In genomic region chr4:116551798-116552197, GRCh38 we compare ENCODE assay signal across 33 cellular contexts.
"Had no signal": no experiment of that assay in that cellular context is flagged by ENCODE, and none has a peak within 500 bp of the region (broad histone marks: within the 10 kb centered on the region; RNA-seq: fewer than 3 reads in every experiment).

No MANE protein-coding gene starts in this region.

- H3K4me1 ChIP-seq: adrenal gland, ascending aorta, body of pancreas, breast epithelium had no signal

- H3K27ac ChIP-seq: adrenal gland, ascending aorta, body of pancreas, brain microvascular endothelial cell, breast epithelium, cardiac muscle cell had no signal

- DNase-seq: activated effector memory CD4-positive, alpha-beta T cell treated with anti-CD3 and anti-CD28 coated beads, Interleukin-2, amount 50 U/mL, for 16 hours; activated effector memory CD4-positive, alpha-beta T cell treated with Interleukin-2 at 50 U/mL for 16 hours; activated gamma-delta T cell; activated gamma-delta T cell treated with Interleukin-2 at 50 U/mL for 16 hours; activated naive CD4-positive, alpha-beta T cell; activated naive CD4-positive, alpha-beta T cell treated with anti-CD3 and anti-CD28 coated beads for 36 hours; activated naive CD4-positive, alpha-beta T cell treated with anti-CD3 and anti-CD28 coated beads, Interleukin-2, amount 10 ng/mL, durations not matched to agents 7 days and 5 days; activated naive CD4-positive, alpha-beta T cell treated with anti-CD3 and anti-CD28 coated beads, Interleukin-2, amount 50 U/mL, for 16 hours; activated naive CD4-positive, alpha-beta T cell treated with Interleukin-2 at 50 U/mL for 16 hours; activated naive CD8-positive, alpha-beta T cell treated with anti-CD3 and anti-CD28 coated beads for 36 hours; activated naive CD8-positive, alpha-beta T cell treated with anti-CD3 and anti-CD28 coated beads, Interleukin-2, amount 10 ng/mL, durations not matched to agents 7 days and 5 days; activated naive CD8-positive, alpha-beta T cell treated with anti-CD3 and anti-CD28 coated beads, Interleukin-2, amount 50 U/mL, for 24 hours; activated T-cell treated with anti-CD3 and anti-CD28 coated beads, Interleukin-2, amount 50 U/mL, for 24 hours; activated T-cell treated with anti-CD3 and anti-CD28 coated beads, Interleukin-2, amount 50 U/mL, for 4 hours; activated T-cell treated with anti-CD3 and anti-CD28 coated beads, Interleukin-2, amount 50 U/mL, for 48 hours; activated T-cell treated with anti-CD3 and anti-CD28 coated beads, Interleukin-2, amount 50 U/mL, for 72 hours; adrenal gland; amniotic stem cell; amygdala; anterior cingulate cortex; aorta; body of pancreas; brain microvascular endothelial cell; caudate nucleus; central memory CD4-positive, alpha-beta T cell; cerebellar nuclear complex had no signal

- ATAC-seq: activated naive CD4-positive, alpha-beta T cell treated with anti-CD3 and anti-CD28 coated beads, Interleukin-2, amount 50 U/mL, for 72 hours; activated naive CD8-positive, alpha-beta T cell treated with anti-CD3 and anti-CD28 coated beads, Interleukin-2, amount 50 U/mL, for 24 hours; activated T-cell treated with anti-CD3 and anti-CD28 coated beads, Interleukin-2, amount 50 U/mL, for 4 hours; activated T-cell treated with anti-CD3 and anti-CD28 coated beads, Interleukin-2, amount 50 U/mL, for 72 hours; activated T-helper 17 cell treated with anti-CD3 and anti-CD28 coated beads, Interleukin-2, amount 50 U/mL, for 72 hours; body of pancreas had no signal

- H3K27me3 ChIP-seq: adrenal gland, ascending aorta, body of pancreas, brain microvascular endothelial cell, breast epithelium, cardiac muscle cell had no signal

- FAIRE-seq: astrocyte, bronchial epithelial cell had no signal

- H3K4me3 ChIP-seq: adrenal gland, ascending aorta, body of pancreas, breast epithelium, cardiac muscle cell had no signal

- H3K36me3 ChIP-seq: adrenal gland, ascending aorta, brain microvascular endothelial cell, breast epithelium, cardiac muscle cell had no signal

- H3K9me3 ChIP-seq: adrenal gland, ascending aorta, body of pancreas, breast epithelium had no signal
